Comparison of ENCODE assay signal across 1 cellular context in the genomic region with DNA sequence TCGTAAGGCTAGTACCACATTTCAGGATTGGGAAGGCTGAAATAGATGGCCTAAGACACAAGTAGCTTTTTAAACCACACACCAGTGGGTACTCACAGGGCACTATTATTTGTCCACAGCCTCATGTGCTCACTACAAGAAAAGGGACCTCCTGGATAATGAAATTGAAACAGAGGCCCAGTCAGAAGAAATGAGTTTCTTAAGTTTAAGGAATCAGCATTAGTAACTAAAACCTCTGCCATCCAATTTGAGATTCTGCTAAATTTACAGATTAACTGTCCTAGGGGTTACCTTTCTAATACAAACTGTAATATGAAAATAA.
TF ChIP-seq lines count a peak whose summit lies in the region.

No MANE protein-coding gene starts in this region.

TF ChIP-seq in A549, 52 proteins besides CTCF, POLR2A, EP300 and RAD21 (continued from another document):
- TF ChIP-seq REST (IDR thresholded peaks at IDR 0.05) = no peak
- no peak for TF ChIP-seq PBX3 (IDR thresholded peaks at IDR 0.05)
- TF ChIP-seq HOXB13 (CRISPR knock-in tag; IDR thresholded peaks at IDR 0.05; ENCODE audit: low read depth) = no peak
- TF ChIP-seq PHF8 (IDR thresholded peaks at IDR 0.05; ENCODE audit: borderline replicate concordance, low read depth) = no peak
- TF ChIP-seq SREBF2 (IDR thresholded peaks at IDR 0.05) = no peak
- TF ChIP-seq GATA3 (IDR thresholded peaks at IDR 0.05; ENCODE audit: borderline replicate concordance) = no peak
- TF ChIP-seq ZSCAN20 (CRISPR knock-in tag; IDR thresholded peaks at IDR 0.05) = no peak
